1 cellular context compared by ENCODE assay signal in genomic region chr3:119322523-119323400, GRCh38.
TF ChIP-seq lines count a peak whose summit lies in the region.

No MANE protein-coding gene starts in this region.

TF ChIP-seq in K562, 482 proteins besides CTCF, POLR2A, EP300 and RAD21 (continued from another document and continues in another):
- TF ChIP-seq ZBTB26 (CRISPR knock-in tag; IDR thresholded peaks at IDR 0.05) (no peak), IRF9 (tag; IDR thresholded peaks at IDR 0.05) (no peak), RNF219 (CRISPR knock-in tag; IDR thresholded peaks at IDR 0.05) (no peak), ZSCAN29 (IDR thresholded peaks at IDR 0.05) (no peak), FOXK2 (conservative IDR thresholded peaks at IDR 0.05 in 1 of 2, IDR thresholded peaks at IDR 0.05 in 1 of 2; ENCODE audit: low read depth in 2 of 2) (no peak), ZNF518B (CRISPR knock-in tag; IDR thresholded peaks at IDR 0.05) (no peak), ZNF398 (CRISPR knock-in tag; IDR thresholded peaks at IDR 0.05) (no peak), GTF2B (IDR thresholded peaks at IDR 0.05; ENCODE audit: extremely low read depth, insufficient read length) (no peak), GATA2 (CRISPR knock-in tag; IDR thresholded peaks at IDR 0.05) (no peak), POLR2G (IDR thresholded peaks at IDR 0.05; ENCODE audit: low read depth, low read length) (peak; percentile 95), ZFP30 (CRISPR knock-in tag; IDR thresholded peaks at IDR 0.05; ENCODE audit: borderline replicate concordance) (no peak), TCF7 (IDR thresholded peaks at IDR 0.05; ENCODE audit: borderline replicate concordance) (no peak), ZBTB33 (CRISPR knock-in tag; IDR thresholded peaks at IDR 0.05) (no peak), SNRNP70 (optimal IDR thresholded peaks at IDR 0.05; ENCODE audit: low read depth, low read length) (no peak), ZNF76 (CRISPR knock-in tag; IDR thresholded peaks at IDR 0.05; ENCODE audit: borderline replicate concordance) (no peak), E2F3 (CRISPR knock-in tag; IDR thresholded peaks at IDR 0.05) (no peak), POU5F1 (IDR thresholded peaks at IDR 0.05; ENCODE audit: borderline replicate concordance, low read depth, low read length, partially characterized antibody) (no peak), NR2C2 (CRISPR knock-in tag; IDR thresholded peaks at IDR 0.05) (no peak), NR2C2 (tag; IDR thresholded peaks at IDR 0.05) (0 out of 2 replicates have a peak, but pooled peaks have one; percentile 28), SMARCA4 (IDR thresholded peaks at IDR 0.05) (no peak), FOXJ3 (CRISPR knock-in tag; IDR thresholded peaks at IDR 0.05) (no peak), HMBOX1 (IDR thresholded peaks at IDR 0.05) (no peak), NFE2L1 (tag; IDR thresholded peaks at IDR 0.05; ENCODE audit: borderline replicate concordance, low read depth) (no peak), SRSF3 (IDR thresholded peaks at IDR 0.05; ENCODE audit: insufficient read depth, low read length) (no peak), ZBTB7A (IDR thresholded peaks at IDR 0.05; ENCODE audit: borderline replicate concordance, control insufficient read depth, low read depth, low read length) (peak; percentile 51; the same call in 1 of the 2 replicates), MCM3 (IDR thresholded peaks at IDR 0.05) (no peak), TAF1 (IDR thresholded peaks at IDR 0.05; ENCODE audit: control insufficient read depth, extremely low read depth, insufficient read depth, low read length, severe bottlenecking) (peak; percentile 71), GABPB1 (CRISPR knock-in tag; IDR thresholded peaks at IDR 0.05) (0 out of 2 replicates have a peak, but pooled peaks have one; percentile 38), XRCC5 (IDR thresholded peaks at IDR 0.05; ENCODE audit: low read depth, low read length) (no peak), L3MBTL2 (IDR thresholded peaks at IDR 0.05) (peak; percentile 81), JUN (IDR thresholded peaks at IDR 0.05; ENCODE audit: borderline replicate concordance, low read depth, low read length) (peak; percentile 40; the same call in 1 of the 2 replicates), JUN (CRISPR knock-in tag; IDR thresholded peaks at IDR 0.05; ENCODE audit: borderline replicate concordance) (no peak), STAT6 (CRISPR knock-in tag; IDR thresholded peaks at IDR 0.05) (no peak), ZSCAN32 (CRISPR knock-in tag; IDR thresholded peaks at IDR 0.05) (no peak), ZNF239 (CRISPR knock-in tag; IDR thresholded peaks at IDR 0.05) (no peak), KDM2B (CRISPR knock-in tag; IDR thresholded peaks at IDR 0.05) (0 out of 2 replicates have a peak, but pooled peaks have one; percentile 32), IFI16 (CRISPR knock-in tag; IDR thresholded peaks at IDR 0.05) (no peak), SMAD1 (IDR thresholded peaks at IDR 0.05; ENCODE audit: low read depth, low read length, partially characterized antibody) (no peak), FOXJ2 (tag; IDR thresholded peaks at IDR 0.05) (no peak), SP2 (IDR thresholded peaks at IDR 0.05; ENCODE audit: extremely low read depth, low read depth, low read length, poor library complexity, severe bottlenecking) (no peak), ZNF584 (CRISPR knock-in tag; IDR thresholded peaks at IDR 0.05; ENCODE audit: low read depth) (no peak), CLOCK (CRISPR knock-in tag; IDR thresholded peaks at IDR 0.05; ENCODE audit: borderline replicate concordance) (no peak)
